8 cellular contexts compared by ENCODE assay signal in genomic region chr1:3453891-3454810, GRCh38. TPM values are rescaled to one million over a fixed set of nuclear protein-coding genes. Genes with fewer than 3 reads are reported as not detected.
DNase-seq lines count a peak whose midpoint lies in the region; ATAC-seq and TF ChIP-seq lines count a peak whose summit lies in the region.

Gene ARHGEF16 (plus strand): TSS chr1:3454665. CDS start chr1:3463085, 8,420 bp downstream.

- H3K4me3 ChIP-seq in HCT116 (replicated peaks in 1 of 2; ENCODE audit: low read depth in 1 of 2, low read length in 2 of 2) (peak within 1 kb of the TSS; percentile 63 to 84), PC-9 (peak within 1 kb of the TSS; percentile 69), body of pancreas (peak within 1 kb of the TSS; percentile 56 to 58), iPS-18a (ENCODE audit: low read length) (peak within 1 kb of the TSS; percentile 71), skeletal muscle tissue (ENCODE audit: low read length in 3 of 3) (peak within 1 kb of the TSS in 2 of 3 donors; percentile 32 to 58)

- DNase-seq in AG20443 (ENCODE audit: low spot score) (peak; percentile 81), HCT116 (ENCODE audit: low read depth, low spot score) (peak; percentile 66), PC-9 (peak; percentile 61 to 83), body of pancreas (peak; percentile 88 to 94 (median 92))

- no peaks in the 10 kb centered on the region for H3K9me2 ChIP-seq in HCT116 (ENCODE audit: insufficient read depth)
- no peaks in the 10 kb centered on the region for H3K9me2 ChIP-seq in PC-9 (ENCODE audit: insufficient read depth)

- H4K20me1 ChIP-seq in HCT116 (ENCODE audit: insufficient read depth) (no peaks in the 10 kb centered on the region), PC-9 (ENCODE audit: insufficient read depth) (no peaks in the 10 kb centered on the region)

- ATAC-seq in HCT116 (peak; percentile 77), body of pancreas (peak; percentile 86), GM19395 (IDR thresholded peaks at IDR 0.05; ENCODE audit: unreplicated experiment) (no peak), GM18519 (IDR thresholded peaks at IDR 0.05; ENCODE audit: low FRiP score, unreplicated experiment) (no peak)

- TF ChIP-seq POLR2A in HCT116 (IDR thresholded peaks at IDR 0.05; ENCODE audit: borderline replicate concordance, extremely low read depth, insufficient read depth, insufficient read length) (no peak), body of pancreas (IDR thresholded peaks at IDR 0.05) (no peak)

- TF ChIP-seq CTCF in HCT116 (IDR thresholded peaks at IDR 0.05 in 2 of 3, conservative IDR thresholded peaks at IDR 0.05 in 1 of 3; ENCODE audit: borderline replicate concordance in 1 of 3, insufficient read depth in 1 of 3, low read depth in 2 of 3, low read length in 2 of 3) = peak in 2 of 3 experiments; percentile 42 to 53; a peak in 3 of 6 replicates
- TF ChIP-seq CTCF in PC-9 (conservative IDR thresholded peaks at IDR 0.05) = peak; percentile 50
- peak; percentile 34 to 81 (median 45) for TF ChIP-seq CTCF in body of pancreas (IDR thresholded peaks at IDR 0.05)

- H3K27ac ChIP-seq in HCT116 (ENCODE audit: low read depth, low read length) (peak within 1 kb of the TSS; percentile 80), PC-9 (peak within 1 kb of the TSS; percentile 15; the same call in 1 of the 2 replicates), body of pancreas (peak within 1 kb of the TSS; percentile 65 to 85 (median 78)), iPS-18a (ENCODE audit: low read length) (peak within 1 kb of the TSS; percentile 67), skeletal muscle tissue (ENCODE audit: low read depth, low read length) (no peak within 1 kb of the TSS)

- CTCF ChIA-PET in HCT116 (lab: Charles Lee) = interaction anchor here (0.8 to 2.5 kb wide), 17 partner anchors 18 to 348 kb away, joined by 3 to 136 read pairs (median 7); partner anchors contain the start of genes LRRC47 and TPRG1L
- CTCF ChIA-PET in PC-9 (lab: Charles Lee) = interaction anchor here (0.6 to 1.7 kb wide), 13 partner anchors 17 to 1552 kb away, joined by 3 to 23 read pairs (median 6); partner anchors contain the start of genes CEP104 and DFFB

- H3K9me3 ChIP-seq in HCT116 (ENCODE audit: control insufficient read depth in 1 of 2, insufficient read depth in 1 of 2, low read depth in 1 of 2, low read length in 2 of 2) (no peaks in the 10 kb centered on the region), PC-9 (ENCODE audit: insufficient read depth, low read depth) (no peaks in the 10 kb centered on the region), body of pancreas (no peaks in the 10 kb centered on the region), iPS-18a (ENCODE audit: control insufficient read depth, low read depth, low read length) (no peaks in the 10 kb centered on the region), skeletal muscle tissue (ENCODE audit: control insufficient read depth in 3 of 3, low read length in 3 of 3) (no peaks in the 10 kb centered on the region)

- H3K27me3 ChIP-seq in HCT116 (ENCODE audit: insufficient read depth, low read length) (no peaks in the 10 kb centered on the region), PC-9 (ENCODE audit: insufficient read depth, low read depth) (peaks cover 16% of the 10 kb centered on the region), body of pancreas (no peaks in the 10 kb centered on the region), iPS-18a (ENCODE audit: control insufficient read depth, insufficient read depth, low read length) (no peaks in the 10 kb centered on the region), skeletal muscle tissue (ENCODE audit: control insufficient read depth in 3 of 3, insufficient read depth in 3 of 3, low read length in 3 of 3) (peaks cover 19 to 36% (median 21%) of the 10 kb centered on the region in 3 donors)

- WGBS in body of pancreas, 2 donors = 7% methylated on average over 58 of the region's 84 CpGs; no CpG with 5 or more reads in 1 of the 2 donors

- BruUV-seq in HCT116 (replicated peaks; lab: Mats Ljungman, UMichigan) (no TSS peak), PC-9 (replicated peaks; lab: Mats Ljungman, UMichigan) (TSS peak; percentile 47)

- peak within 1 kb of the TSS; percentile 99 for H3K4me2 ChIP-seq in HCT116 (ENCODE audit: low read length)
- H3K4me2 ChIP-seq in PC-9 = peak within 1 kb of the TSS; percentile 76

- peaks cover 18% of the 10 kb centered on the region; the same call in 1 of the 2 replicates for H3F3A ChIP-seq in PC-9 (ENCODE audit: insufficient read depth, low read depth)

- intact Hi-C loops in HCT116 (cut with micrococcal nuclease) (loop anchor here (1.0 to 5.0 kb wide), 5 partner anchors 30 to 403 kb away; partner anchors contain the start of genes CEP104 and DFFB), PC-9 (cut with micrococcal nuclease; ENCODE audit: unreplicated experiment) (loop anchor here (1.0 to 5.0 kb wide), 5 partner anchors 29 to 447 kb away; partner anchors contain the start of genes C1orf174 and LRRC47), body of pancreas (cut with DNase I) (loop anchor here (5.0 kb wide), 2 partner anchors 33 to 163 kb away; no protein-coding TSS in a partner anchor)

- peaks cover 14 to 29% of the 10 kb centered on the region in 2 experiments for H3K4me1 ChIP-seq in HCT116 (ENCODE audit: control insufficient read depth in 1 of 2, insufficient read depth in 2 of 2, low read length in 2 of 2)
- peaks cover 10% of the 10 kb centered on the region for H3K4me1 ChIP-seq in PC-9 (replicated peaks; ENCODE audit: insufficient read depth)
- peaks cover 35% of the 10 kb centered on the region for H3K4me1 ChIP-seq in body of pancreas
- H3K4me1 ChIP-seq in iPS-18a (ENCODE audit: control insufficient read depth, low read depth, low read length) = peaks cover 14% of the 10 kb centered on the region
- peaks cover 28 to 36% (median 35%) of the 10 kb centered on the region in 3 donors for H3K4me1 ChIP-seq in skeletal muscle tissue (ENCODE audit: control insufficient read depth in 3 of 3, insufficient read depth in 3 of 3, low read length in 3 of 3)

- no peak within 1 kb of the TSS for H2AFZ ChIP-seq in HCT116 (ENCODE audit: low read depth, low read length, poor library complexity, severe bottlenecking)
- H2AFZ ChIP-seq in PC-9 = peak within 1 kb of the TSS; percentile 82

- H3K79me2 ChIP-seq in HCT116 (ENCODE audit: insufficient read depth, low read length) (peaks cover 15% of the 10 kb centered on the region), PC-9 (ENCODE audit: low read depth) (0 out of 2 replicates have a peak, but pooled peaks cover 9% of the 10 kb centered on the region)

- H3K9ac ChIP-seq in HCT116 (ENCODE audit: low read length) (peak within 1 kb of the TSS; percentile 75), iPS-18a (ENCODE audit: low read length) (peak within 1 kb of the TSS; percentile 68), skeletal muscle tissue (ENCODE audit: low read depth in 1 of 3, low read length in 3 of 3) (peak within 1 kb of the TSS in 1 of 3 donors; percentile 64)

- POLR2A ChIA-PET in HCT116 (lab: Charles Lee) = interaction anchor here (1.2 kb wide), 1 partner anchor 270 kb away, joined by 3 read pairs; no protein-coding TSS in a partner anchor
- POLR2A ChIA-PET in PC-9 (lab: Charles Lee; ENCODE audit: unreplicated experiment) = no interaction called here

- TF ChIP-seq RAD21 in HCT116 (IDR thresholded peaks at IDR 0.05; ENCODE audit: low read depth) = no peak

- RAD21 ChIA-PET in HCT116 (lab: Charles Lee; ENCODE audit: low non-redundant PET in 1 of 2, low total read pairs in 2 of 2, uncharacterized antibody in 2 of 2, unreplicated experiment in 2 of 2) = interaction anchor here (0.5 to 1.8 kb wide), 4 partner anchors 17 to 270 kb away, joined by 3 to 9 read pairs (median 3); no protein-coding TSS in a partner anchor

- H3K36me3 ChIP-seq in HCT116 (ENCODE audit: control insufficient read depth in 1 of 2, insufficient read depth in 2 of 2, low read length in 2 of 2) (no peaks in the 10 kb centered on the region), PC-9 (ENCODE audit: low read depth) (no peaks in the 10 kb centered on the region), body of pancreas (replicated peaks in 1 of 2; ENCODE audit: insufficient read depth in 1 of 2, low read depth in 2 of 2) (no peaks in the 10 kb centered on the region), iPS-18a (ENCODE audit: control insufficient read depth, low read depth, low read length) (peaks cover 2% of the 10 kb centered on the region), skeletal muscle tissue (ENCODE audit: control insufficient read depth in 3 of 3, insufficient read depth in 3 of 3, low read length in 3 of 3) (no peaks in the 10 kb centered on the region)

TF ChIP-seq in HCT116, 20 proteins besides CTCF, POLR2A, EP300 and RAD21:
- no peak for TF ChIP-seq ZBTB33 (IDR thresholded peaks at IDR 0.05; ENCODE audit: extremely low read depth, insufficient replicate concordance, low read length)
- no peak for TF ChIP-seq MAX (IDR thresholded peaks at IDR 0.05)
- TF ChIP-seq POLR2AphosphoS5 (IDR thresholded peaks at IDR 0.05; ENCODE audit: low read depth, low read length) = peak; percentile 45
- TF ChIP-seq ZFX (IDR thresholded peaks at IDR 0.05) = peak; percentile 43; the same call in 1 of the 2 replicates
- TF ChIP-seq EZH2 (IDR thresholded peaks at IDR 0.05) = no peak
- TF ChIP-seq JUND (IDR thresholded peaks at IDR 0.05) = no peak
- peak; percentile 51 for TF ChIP-seq YY1 (IDR thresholded peaks at IDR 0.05; ENCODE audit: extremely low read depth, insufficient replicate concordance, low read depth, low read length)

RNA-seq across cellular contexts. Expression of gene ARHGEF16, which starts in this region (rescaled TPM):
- total RNA-seq in HCT116 (2021; ENCODE audit: unreplicated experiment) (37.4 TPM), PC-9 (2021) (25.1 and 29.1 TPM in 2 replicates), body of pancreas (10 to 100 TPM; 17.1 to 22.1 TPM), skeletal muscle tissue (0.52 TPM)
- polyA plus RNA-seq in HCT116 (2012) = 29.5 and 34.9 TPM in 2 replicates

Comparison
In these comparisons a context has a peak if more than half of its experiments do, and no peak if none do; other contexts are left out.
1. RNA of gene ARHGEF16 (total RNA-seq): 37.4 TPM in HCT116 (single experiment), 25.1 to 29.1 TPM in PC-9 and 17.1 to 22.1 TPM in body of pancreas; 0.52 TPM in skeletal muscle tissue (single experiment); every median in the first group is over 10 times any median in the second.
2. ATAC-seq: peak in HCT116 (single experiment) and body of pancreas (single experiment); none in GM19395 (single experiment) and GM18519 (single experiment).
3. Peak in every context shown above with its lines, with median percentiles within 50 percentile points of each other: DNase-seq, H3K4me3 ChIP-seq and CTCF ChIP-seq.